In the genomic region with DNA sequence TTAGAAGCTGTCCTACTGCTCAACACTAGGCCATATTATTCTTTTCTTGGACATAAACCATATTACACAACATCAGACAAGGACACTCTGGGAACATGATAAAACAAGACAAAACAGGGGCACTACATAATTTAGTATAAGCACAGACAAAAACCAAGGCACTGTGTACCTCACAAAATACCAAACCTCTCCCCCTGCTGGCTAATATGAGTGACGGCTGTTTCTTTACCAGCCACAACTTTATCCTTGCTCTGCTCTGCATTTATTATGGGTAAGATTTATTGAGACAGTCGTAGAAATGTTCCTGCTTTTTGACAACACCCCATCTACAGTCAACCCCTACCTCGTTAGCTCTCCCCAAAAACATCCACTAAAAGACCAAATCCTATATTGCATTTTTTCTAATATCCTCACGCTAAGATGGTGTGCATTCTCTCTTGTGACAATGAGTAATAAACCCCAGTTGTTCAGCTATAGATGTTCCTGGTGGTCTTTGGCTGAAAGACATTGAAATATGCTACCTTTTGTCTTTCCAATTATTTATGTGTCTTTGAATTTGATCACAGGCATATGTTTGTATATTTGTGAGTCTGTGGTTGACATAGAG, we compare ENCODE assay signal across 9 cellular contexts. TPM values are rescaled to one million over a fixed set of nuclear protein-coding genes. Genes with fewer than 3 reads are reported as not detected.
DNase-seq lines count a peak whose midpoint lies in the region; ATAC-seq, FAIRE-seq and TF ChIP-seq lines count a peak whose summit lies in the region.
"Had no signal": no experiment of that assay in that cellular context is flagged by ENCODE, and none has a peak within 500 bp of the region (broad histone marks: within the 10 kb centered on the region; RNA-seq: fewer than 3 reads in every experiment).

No MANE protein-coding gene starts in this region.

- H2AFZ ChIP-seq in SK-N-SH (ENCODE audit: low read depth), result no peak overlapping the region

- no peaks in the 10 kb centered on the region for H3K79me2 ChIP-seq in SK-N-SH (ENCODE audit: insufficient read depth)

- WGBS in SK-N-SH (ENCODE audit: low lambda C conversion rate), result 52% methylated on average over 4 of the region's 4 CpGs

- H3K27ac ChIP-seq in 22Rv1, result no peak overlapping the region
- H3K27ac ChIP-seq in SK-N-SH (ENCODE audit: low read depth in 2 of 2, low read length in 1 of 2), result no peak overlapping the region

- CTCF ChIA-PET in SK-N-SH (lab: Yijun Ruan, JAX), result interaction anchor here (0.6 to 5.3 kb wide), 11 partner anchors 9 to 305 kb away, joined by 3 to 29 read pairs (median 4); no protein-coding TSS in a partner anchor

- H3K27me3 ChIP-seq in SK-N-SH (ENCODE audit: insufficient read depth), result no peaks in the 10 kb centered on the region

- ATAC-seq in HG03520 (IDR thresholded peaks at IDR 0.05; ENCODE audit: unreplicated experiment) (no peak), GM19467 (IDR thresholded peaks at IDR 0.05; ENCODE audit: unreplicated experiment) (no peak)

- H3K4me3 ChIP-seq in SK-N-SH (ENCODE audit: low read depth in 2 of 2, low read length in 1 of 2) (no peak overlapping the region; a peak in 1 of 4 replicates), foreskin fibroblast (ENCODE audit: low read depth in 1 of 2, low read length in 2 of 2) (no peak overlapping the region)

- TF ChIP-seq CTCF in 22Rv1 (IDR thresholded peaks at IDR 0.05) (peak; percentile 56), SK-N-SH (IDR thresholded peaks at IDR 0.05) (peak; percentile 58), foreskin fibroblast (IDR thresholded peaks at IDR 0.05; ENCODE audit: low read depth, low read length) (peak; percentile 51)

- H3K9me3 ChIP-seq in SK-N-SH, result no peaks in the 10 kb centered on the region

- no peaks in the 10 kb centered on the region for H3K9me2 ChIP-seq in SK-N-SH

- FAIRE-seq in GM18507 (lab: Jason Lieb, UNC), result peak; percentile 75

- DNase-seq in GM18507 (ENCODE audit: extremely low spot score, insufficient read length, low read depth) (peak; percentile 11), SK-N-SH (peak; percentile 30), foreskin fibroblast (peak in 1 of 2 donors; percentile 44), COLO829 (ENCODE audit: low spot score) (no peak), NCI-H2196 treated with DMSO at 0.1 percent for 48 hours (lab: John Stamatoyannopoulos, UW; ENCODE audit: unreplicated experiment) (no peak)
- DNase-seq: activated B cell treated with CpG ODN at 0.5 μM for 24 hours had no signal

- peak; percentile 38 for TF ChIP-seq RAD21 in SK-N-SH (IDR thresholded peaks at IDR 0.05; ENCODE audit: low read length)

- H3K9ac ChIP-seq in SK-N-SH, result no peak overlapping the region

- H3K4me2 ChIP-seq in SK-N-SH, result no peak overlapping the region

- H3F3A ChIP-seq in SK-N-SH (replicated peaks; ENCODE audit: insufficient read depth), result no peaks in the 10 kb centered on the region

- no peaks in the 10 kb centered on the region for H4K20me1 ChIP-seq in SK-N-SH (ENCODE audit: insufficient read depth)

- no peak for TF ChIP-seq EP300 in SK-N-SH (IDR thresholded peaks at IDR 0.05; ENCODE audit: borderline replicate concordance in 1 of 2, low read depth in 1 of 2, low read length in 1 of 2)

- no peaks in the 10 kb centered on the region for H3K36me3 ChIP-seq in SK-N-SH (replicated peaks in 1 of 2; ENCODE audit: control insufficient read depth in 1 of 2, insufficient read depth in 2 of 2, low read length in 1 of 2)

- POLR2A ChIA-PET in SK-N-SH (lab: Yijun Ruan, JAX), result no interaction called here

- H3K4me1 ChIP-seq in SK-N-SH (ENCODE audit: control insufficient read depth in 1 of 2, insufficient read depth in 2 of 2, low read depth in 1 of 2, low read length in 1 of 2), result no peaks in the 10 kb centered on the region

TF ChIP-seq in SK-N-SH, 30 proteins besides CTCF, POLR2A, EP300 and RAD21:
- peak; percentile 34; the same call in 1 of the 2 replicates for TF ChIP-seq SMC3 (IDR thresholded peaks at IDR 0.05; ENCODE audit: low read depth, low read length)
- TF ChIP-seq RXRA (IDR thresholded peaks at IDR 0.05; ENCODE audit: borderline replicate concordance, low read depth), result no peak
- TF ChIP-seq TAF1 (IDR thresholded peaks at IDR 0.05; ENCODE audit: borderline replicate concordance, low read depth, low read length), result no peak
- no peak for TF ChIP-seq TCF12 (IDR thresholded peaks at IDR 0.05)
- no peak for TF ChIP-seq EZH2phosphoT487 (IDR thresholded peaks at IDR 0.05; ENCODE audit: borderline replicate concordance, low read depth)

RNA-seq across cellular contexts. Expression of a gene that starts 23.8 kb away (rescaled TPM):
- polyA plus RNA-seq in SK-N-SH (2012; rRNA removed), result 30.0 and 40.6 TPM in 2 replicates
- 28.9 and 34.9 TPM in 2 replicates for polyA plus RNA-seq in SK-N-SH (2012; cell fraction: cytosol; rRNA removed)
- polyA plus RNA-seq in SK-N-SH (2012; cell fraction: nucleus; rRNA removed), result 25.1 and 27.9 TPM in 2 replicates

RNA-seq across cellular contexts. Expression of a gene that starts 29.7 kb away (rescaled TPM):
- polyA plus RNA-seq in SK-N-SH (2012; rRNA removed), result 46.8 and 52.8 TPM in 2 replicates
- polyA plus RNA-seq in SK-N-SH (2012; cell fraction: cytosol; rRNA removed), result 48.0 and 48.5 TPM in 2 replicates
- polyA plus RNA-seq in SK-N-SH (2012; cell fraction: nucleus; rRNA removed), result 26.3 and 37.4 TPM in 2 replicates

RNA-seq across cellular contexts. Expression of a gene that starts 38.3 kb away (rescaled TPM):
- polyA plus RNA-seq in SK-N-SH (2012; rRNA removed), result not detected in 2 replicates
- not detected in 2 replicates for polyA plus RNA-seq in SK-N-SH (2012; cell fraction: cytosol; rRNA removed)
- polyA plus RNA-seq in SK-N-SH (2012; cell fraction: nucleus; rRNA removed), result 0.02 TPM in 1 of 2 replicates, not detected in the other

Comparison
In these comparisons a context has a peak if more than half of its experiments do, and no peak if none do; other contexts are left out.
1. DNase-seq: peak in GM18507 (single experiment) and SK-N-SH (single experiment); none in COLO829 (single experiment) and NCI-H2196 treated with DMSO at 0.1 percent for 48 hours (single experiment).
2. Peak in every context shown above with its lines, with median percentiles within 50 percentile points of each other: CTCF ChIP-seq.